9 cellular contexts compared by ENCODE assay signal in genomic region chr5:119373449-119373858, GRCh38. TPM values are rescaled to one million over a fixed set of nuclear protein-coding genes. Genes with fewer than 3 reads are reported as not detected.
DNase-seq lines count a peak whose midpoint lies in the region; ATAC-seq and TF ChIP-seq lines count a peak whose summit lies in the region.
"Had no signal": no experiment of that assay in that cellular context is flagged by ENCODE, and none has a peak within 500 bp of the region (broad histone marks: within the 10 kb centered on the region; RNA-seq: fewer than 3 reads in every experiment).

No MANE protein-coding gene starts in this region.

- H3K27ac ChIP-seq in right cardiac atrium (ENCODE audit: low read length), result no peak overlapping the region
- H3K27ac ChIP-seq: pancreas had no signal

- H3K9me3 ChIP-seq in right cardiac atrium (ENCODE audit: control insufficient read depth, low read length), result no peaks in the 10 kb centered on the region
- H3K9me3 ChIP-seq: pancreas had no signal

- 96% methylated on average over 4 of the region's 4 CpGs for WGBS in right cardiac atrium

- peak; percentile 56 for ATAC-seq in GM18511 (IDR thresholded peaks at IDR 0.05; ENCODE audit: unreplicated experiment)
- ATAC-seq in GM19468 (IDR thresholded peaks at IDR 0.05; ENCODE audit: extremely low read depth, unreplicated experiment), result peak; percentile 48
- ATAC-seq in HG03060 (IDR thresholded peaks at IDR 0.05; ENCODE audit: low read depth, unreplicated experiment), result peak; percentile 53
- ATAC-seq in right cardiac atrium, result no peak
- ATAC-seq: pancreas had no signal

- no peak for TF ChIP-seq CTCF in Calu3 (IDR thresholded peaks at IDR 0.05; ENCODE audit: unreplicated experiment)

- H3K4me3 Mint-ChIP-seq in activated T-helper 2 cell treated with anti-CD3 and anti-CD28 coated beads, Interferon-gamma antibody, Interleukin-2, Interleukin-4, amounts not matched to agents 10 μg/mL and 5 μg/mL and 100 μg/mL, durations not matched to agents 14 hours and 24 hours and 36 hours (ENCODE audit: low read depth), result no peak overlapping the region
- no peak overlapping the region for H3K4me3 Mint-ChIP-seq in Calu3 (ENCODE audit: low read depth, unreplicated experiment)

- CTCF ChIA-PET in Calu3 (lab: Charles Lee), result no interaction called here

- intact Hi-C loops in activated T-helper 2 cell treated with anti-CD3 and anti-CD28 coated beads, Interferon-gamma antibody, Interleukin-2, Interleukin-4, amounts not matched to agents 10 μg/mL and 5 μg/mL and 100 μg/mL, durations not matched to agents 14 hours and 24 hours and 36 hours (cut with micrococcal nuclease), result no loop called here
- intact Hi-C loops in right cardiac atrium (cut with DNase I), result no loop called here
- intact Hi-C loops in Calu3 (cut with micrococcal nuclease; ENCODE audit: unreplicated experiment), result no loop called here

- peak overlapping the region; percentile 53 for H3K27ac Mint-ChIP-seq in activated T-helper 2 cell treated with anti-CD3 and anti-CD28 coated beads, Interferon-gamma antibody, Interleukin-2, Interleukin-4, amounts not matched to agents 10 μg/mL and 5 μg/mL and 100 μg/mL, durations not matched to agents 14 hours and 24 hours and 36 hours
- H3K27ac Mint-ChIP-seq in Calu3 (ENCODE audit: unreplicated experiment), result no peak overlapping the region

- H3K9me3 Mint-ChIP-seq in activated T-helper 2 cell treated with anti-CD3 and anti-CD28 coated beads, Interferon-gamma antibody, Interleukin-2, Interleukin-4, amounts not matched to agents 10 μg/mL and 5 μg/mL and 100 μg/mL, durations not matched to agents 14 hours and 24 hours and 36 hours, result no peaks in the 10 kb centered on the region
- H3K9me3 Mint-ChIP-seq in Calu3 (ENCODE audit: low read depth, unreplicated experiment), result no peaks in the 10 kb centered on the region

- H3K4me1 ChIP-seq in right cardiac atrium (ENCODE audit: control insufficient read depth, insufficient read depth, low read length), result no peaks in the 10 kb centered on the region
- H3K4me1 ChIP-seq: pancreas had no signal

- no peak overlapping the region for H3K4me3 ChIP-seq in right cardiac atrium (ENCODE audit: low read length)
- H3K4me3 ChIP-seq: pancreas had no signal

- H3K27me3 Mint-ChIP-seq in activated T-helper 2 cell treated with anti-CD3 and anti-CD28 coated beads, Interferon-gamma antibody, Interleukin-2, Interleukin-4, amounts not matched to agents 10 μg/mL and 5 μg/mL and 100 μg/mL, durations not matched to agents 14 hours and 24 hours and 36 hours (ENCODE audit: low read depth), result no peaks in the 10 kb centered on the region
- no peaks in the 10 kb centered on the region for H3K27me3 Mint-ChIP-seq in Calu3 (ENCODE audit: unreplicated experiment)

- H3K36me3 Mint-ChIP-seq in activated T-helper 2 cell treated with anti-CD3 and anti-CD28 coated beads, Interferon-gamma antibody, Interleukin-2, Interleukin-4, amounts not matched to agents 10 μg/mL and 5 μg/mL and 100 μg/mL, durations not matched to agents 14 hours and 24 hours and 36 hours (ENCODE audit: low read depth), result peaks cover 69% of the 10 kb centered on the region
- H3K36me3 Mint-ChIP-seq in Calu3 (ENCODE audit: insufficient read depth, unreplicated experiment), result no peaks in the 10 kb centered on the region

- H3K4me1 Mint-ChIP-seq in activated T-helper 2 cell treated with anti-CD3 and anti-CD28 coated beads, Interferon-gamma antibody, Interleukin-2, Interleukin-4, amounts not matched to agents 10 μg/mL and 5 μg/mL and 100 μg/mL, durations not matched to agents 14 hours and 24 hours and 36 hours (ENCODE audit: low read depth), result peaks cover 56% of the 10 kb centered on the region
- peaks cover 2% of the 10 kb centered on the region for H3K4me1 Mint-ChIP-seq in Calu3 (ENCODE audit: low read depth, unreplicated experiment)

- DNase-seq in activated T-helper 2 cell treated with anti-CD3 and anti-CD28 coated beads, Interferon-gamma antibody, Interleukin-2, Interleukin-4, amounts not matched to agents 10 μg/mL and 5 μg/mL and 100 μg/mL, durations not matched to agents 14 hours and 24 hours and 36 hours (ENCODE audit: low spot score), result no peak
- DNase-seq in putamen (ENCODE audit: low spot score) (no peak), right cardiac atrium (no peak), pons (ENCODE audit: low spot score) (no peak), Calu3 (no peak)
- DNase-seq: pancreas had no signal

- BruUV-seq in Calu3 (replicated peaks; lab: Mats Ljungman, UMichigan), result no TSS peak

- H3K27me3 ChIP-seq in right cardiac atrium (ENCODE audit: control insufficient read depth, insufficient read depth), result no peaks in the 10 kb centered on the region
- H3K27me3 ChIP-seq: pancreas had no signal

RNA-seq across cellular contexts. Expression of gene TNFAIP8, which starts 17.6 kb away (rescaled TPM):
- 112 and 117 TPM in 2 replicates for total RNA-seq in activated T-helper 2 cell treated with anti-CD3 and anti-CD28 coated beads, Interferon-gamma antibody, Interleukin-2, Interleukin-4, amounts not matched to agents 10 μg/mL and 5 μg/mL and 100 μg/mL, durations not matched to agents 14 hours and 24 hours and 36 hours
- total RNA-seq in right cardiac atrium (1 to 10 TPM; 4.1 to 5.9 (median 4.5) TPM), Calu3 (2022) (24.2 and 30.6 TPM in 2 replicates)
- polyA plus RNA-seq in right cardiac atrium, result 2.7 TPM

Comparison
In these comparisons a context has a peak if more than half of its experiments do, and no peak if none do; other contexts are left out.
1. ATAC-seq: peak in GM18511 (single experiment), GM19468 (single experiment) and HG03060 (single experiment); none in right cardiac atrium (0 of 2).